In the genomic region with DNA sequence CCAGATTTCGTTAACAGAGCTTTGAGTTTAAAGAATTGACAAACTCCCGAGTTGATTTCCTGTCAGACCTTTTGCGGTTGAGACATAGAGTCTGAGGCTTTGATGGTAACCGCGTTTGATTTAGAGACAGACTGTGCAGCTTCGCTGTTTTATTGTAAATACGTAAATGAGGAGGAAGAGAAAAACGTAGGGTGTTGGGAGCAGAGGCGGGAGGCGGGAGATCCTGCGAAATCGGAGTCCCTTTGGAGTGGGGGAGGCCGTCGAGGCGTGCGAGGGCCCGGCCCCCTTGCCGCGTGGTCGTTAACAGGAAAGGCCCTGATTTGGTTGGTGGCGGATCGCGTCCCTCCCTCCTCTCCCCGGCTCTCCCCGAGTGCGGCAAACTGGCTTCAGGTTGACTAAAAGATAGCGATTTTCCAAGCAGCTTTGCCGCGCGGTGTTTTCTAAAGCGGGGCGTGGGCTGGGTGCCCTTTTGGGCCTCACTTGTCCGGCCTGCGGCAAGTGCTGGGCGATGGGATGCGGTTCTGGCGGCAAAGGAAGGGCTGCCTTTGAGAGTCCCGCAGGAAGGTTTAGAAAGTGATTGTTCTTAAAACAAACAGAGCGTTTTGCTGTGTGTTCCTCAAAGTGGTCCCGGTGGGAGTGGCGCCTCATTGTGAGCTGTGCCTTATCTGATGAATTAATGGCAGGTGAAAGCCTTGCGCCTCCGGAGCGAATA, we compare ENCODE assay signal across 8 cellular contexts. TPM values are rescaled to one million over a fixed set of nuclear protein-coding genes. Genes with fewer than 3 reads are reported as not detected.
DNase-seq lines count a peak whose midpoint lies in the region; TF ChIP-seq lines count a peak whose summit lies in the region.

No MANE protein-coding gene starts in this region.

- H3K4me3 ChIP-seq in GM12865 (ENCODE audit: low read depth, low read length) (no peak overlapping the region), fibroblast of mammary gland (ENCODE audit: control insufficient read depth, low read depth, low read length) (peak overlapping the region; percentile 71), tibial artery (peak overlapping the region; percentile 70 to 74)

- H3K4me3 Mint-ChIP-seq in neural crest cell: peak overlapping the region; percentile 88

- TF ChIP-seq CTCF in GM12865 (IDR thresholded peaks at IDR 0.05; ENCODE audit: insufficient read depth, low read depth, low read length, missing control alignments): no peak
- TF ChIP-seq CTCF in fibroblast of mammary gland (conservative IDR thresholded peaks at IDR 0.05; ENCODE audit: control insufficient read depth, insufficient read depth, low read depth, low read length): no peak
- TF ChIP-seq CTCF in neural crest cell (conservative IDR thresholded peaks at IDR 0.05): no peak
- TF ChIP-seq CTCF in tibial artery (IDR thresholded peaks at IDR 0.05): no peak

- H3K27me3 ChIP-seq in tibial artery: no peaks in the 10 kb centered on the region

- H3K9me3 ChIP-seq in tibial artery: no peaks in the 10 kb centered on the region

- peak overlapping the region; percentile 92 to 95 for H3K27ac ChIP-seq in tibial artery

- intact Hi-C loops in tibial artery (cut with DNase I; ENCODE audit: low total_unique reads): no loop called here

- H3K36me3 Mint-ChIP-seq in neural crest cell (ENCODE audit: low read depth): no peaks in the 10 kb centered on the region

- H3K27ac Mint-ChIP-seq in neural crest cell (ENCODE audit: unreplicated experiment): peak overlapping the region; percentile 72

- H3K36me3 ChIP-seq in tibial artery: no peaks in the 10 kb centered on the region

- peaks cover 30% of the 10 kb centered on the region for H3K4me1 Mint-ChIP-seq in neural crest cell

- DNase-seq in GM12865 (ENCODE audit: low read depth) (peak; percentile 1), NCI-H526 (lab: John Stamatoyannopoulos, UW) (peak; percentile 64 to 68), fibroblast of mammary gland (ENCODE audit: low read depth) (peak; percentile 29), neural crest cell (ENCODE audit: low read depth, low spot score) (peak; percentile 26), tibial artery (peak; percentile 41 to 77), MV-4-11 (lab: John Stamatoyannopoulos, UW) (no peak), GOT3 (lab: John Stamatoyannopoulos, UW) (no peak)
- DNase-seq in activated T-cell treated with anti-CD3 and anti-CD28 coated beads, Interleukin-2, amount 50 U/mL, for 48 hours: peak; percentile 55 to 57

- no peaks in the 10 kb centered on the region for H3K9me3 Mint-ChIP-seq in neural crest cell

- H3K4me1 ChIP-seq in tibial artery: peaks cover 0 to 8% (median 0%) of the 10 kb centered on the region in 4 donors

- H3K27me3 Mint-ChIP-seq in neural crest cell (ENCODE audit: low read depth): no peaks in the 10 kb centered on the region

RNA-seq across cellular contexts. Expression of a gene that starts 0.9 kb away (rescaled TPM):
- total RNA-seq in neural crest cell: 17.1 TPM in 2 replicates

Comparison
In these comparisons a context has a peak if more than half of its experiments do, and no peak if none do; other contexts are left out.
1. DNase-seq: peak in GM12865 (single experiment), NCI-H526 (2 of 2), activated T-cell treated with anti-CD3 and anti-CD28 coated beads, Interleukin-2, amount 50 U/mL, for 48 hours (2 of 2), fibroblast of mammary gland (single experiment), neural crest cell (single experiment) and tibial artery (2 of 2); none in MV-4-11 (single experiment) and GOT3 (single experiment).